Comparison of ENCODE assay signal across 24 cellular contexts in genomic region chr14:104180561-104181165, GRCh38.
"Had no signal": no experiment of that assay in that cellular context is flagged by ENCODE, and none has a peak within 500 bp of the region (broad histone marks: within the 10 kb centered on the region; RNA-seq: fewer than 3 reads in every experiment).

No MANE protein-coding gene starts in this region.

- H3K27me3 ChIP-seq: foreskin keratinocyte, heart right ventricle, pancreas, right lobe of liver, upper lobe of left lung had no signal

- H3K4me1 Mint-ChIP-seq: naive thymus-derived CD4-positive, alpha-beta T cell; stimulated activated naive B cell treated with anti-CD40 and anti-IgM and Interleukin-4, amounts not matched to agents 10 μg/mL and 1 μg/mL and 100 μg/mL, for 72 hours had no signal

- H3K36me3 Mint-ChIP-seq: naive thymus-derived CD4-positive, alpha-beta T cell; stimulated activated naive B cell treated with anti-CD40 and anti-IgM and Interleukin-4, amounts not matched to agents 10 μg/mL and 1 μg/mL and 100 μg/mL, for 72 hours had no signal

- H3K27ac ChIP-seq: esophagus muscularis mucosa, foreskin keratinocyte, gastroesophageal sphincter, heart right ventricle, left lung, pancreas, right lobe of liver, thoracic aorta, tibial nerve, upper lobe of left lung had no signal

- H3K36me3 ChIP-seq: right lobe of liver, thoracic aorta had no signal

- H3K27ac Mint-ChIP-seq: effector memory CD8-positive, alpha-beta T cell; naive thymus-derived CD4-positive, alpha-beta T cell; nephron; stimulated activated naive B cell treated with anti-CD40 and anti-IgM and Interleukin-4, amounts not matched to agents 10 μg/mL and 1 μg/mL and 100 μg/mL, for 72 hours; stimulated activated naive CD8-positive, alpha-beta T cell treated with anti-CD3 and anti-CD28 coated beads, Interleukin-15, Interleukin-2, amounts not matched to agents 100 ng/mL and 50 ng/mL, for 24 hours had no signal

- DNase-seq: cortex of kidney; effector memory CD8-positive, alpha-beta T cell; foreskin keratinocyte; heart right ventricle; hippocampal formation; left cardiac atrium; mesenchymal stem cell; midbrain; naive thymus-derived CD4-positive, alpha-beta T cell; retina; right lobe of liver; small intestine; stimulated activated CD4-positive, alpha-beta T cell treated with anti-CD3 and anti-CD28 coated beads, Interleukin-15, amount 100 ng/mL, for 24 hours; stimulated activated CD4-positive, alpha-beta T cell treated with anti-CD3 and anti-CD28 coated beads, Interleukin-2, amount 100 ng/mL, for 48 hours; stimulated activated naive B cell treated with anti-CD40 and anti-IgM and Interleukin-4, amounts not matched to agents 10 μg/mL and 1 μg/mL and 100 μg/mL, for 72 hours had no signal

- H3K27me3 Mint-ChIP-seq: stimulated activated naive CD8-positive, alpha-beta T cell treated with anti-CD3 and anti-CD28 coated beads, Interleukin-15, Interleukin-2, amounts not matched to agents 100 ng/mL and 50 ng/mL, for 24 hours had no signal

- H3K9me3 ChIP-seq: esophagus muscularis mucosa, gastroesophageal sphincter, heart right ventricle, left lung, pancreas, right lobe of liver, thoracic aorta, tibial nerve, upper lobe of left lung had no signal

- ATAC-seq: effector memory CD8-positive, alpha-beta T cell; gastroesophageal sphincter; heart right ventricle; left cardiac atrium; left lung; naive thymus-derived CD4-positive, alpha-beta T cell; right lobe of liver; stimulated activated naive B cell treated with anti-CD40 and anti-IgM and Interleukin-4, amounts not matched to agents 10 μg/mL and 1 μg/mL and 100 μg/mL, for 72 hours had no signal

- H3K4me3 Mint-ChIP-seq: effector memory CD8-positive, alpha-beta T cell; naive thymus-derived CD4-positive, alpha-beta T cell; nephron; stimulated activated naive B cell treated with anti-CD40 and anti-IgM and Interleukin-4, amounts not matched to agents 10 μg/mL and 1 μg/mL and 100 μg/mL, for 72 hours; stimulated activated naive CD8-positive, alpha-beta T cell treated with anti-CD3 and anti-CD28 coated beads, Interleukin-15, Interleukin-2, amounts not matched to agents 100 ng/mL and 50 ng/mL, for 24 hours had no signal

- H3K9me3 Mint-ChIP-seq: effector memory CD8-positive, alpha-beta T cell; naive thymus-derived CD4-positive, alpha-beta T cell; nephron; stimulated activated naive B cell treated with anti-CD40 and anti-IgM and Interleukin-4, amounts not matched to agents 10 μg/mL and 1 μg/mL and 100 μg/mL, for 72 hours; stimulated activated naive CD8-positive, alpha-beta T cell treated with anti-CD3 and anti-CD28 coated beads, Interleukin-15, Interleukin-2, amounts not matched to agents 100 ng/mL and 50 ng/mL, for 24 hours had no signal

- H3K4me3 ChIP-seq: esophagus muscularis mucosa, gastroesophageal sphincter, heart right ventricle, left lung, pancreas, right lobe of liver, thoracic aorta, tibial nerve, upper lobe of left lung had no signal
